Comparison of ENCODE assay signal across 8 cellular contexts in the genomic region with DNA sequence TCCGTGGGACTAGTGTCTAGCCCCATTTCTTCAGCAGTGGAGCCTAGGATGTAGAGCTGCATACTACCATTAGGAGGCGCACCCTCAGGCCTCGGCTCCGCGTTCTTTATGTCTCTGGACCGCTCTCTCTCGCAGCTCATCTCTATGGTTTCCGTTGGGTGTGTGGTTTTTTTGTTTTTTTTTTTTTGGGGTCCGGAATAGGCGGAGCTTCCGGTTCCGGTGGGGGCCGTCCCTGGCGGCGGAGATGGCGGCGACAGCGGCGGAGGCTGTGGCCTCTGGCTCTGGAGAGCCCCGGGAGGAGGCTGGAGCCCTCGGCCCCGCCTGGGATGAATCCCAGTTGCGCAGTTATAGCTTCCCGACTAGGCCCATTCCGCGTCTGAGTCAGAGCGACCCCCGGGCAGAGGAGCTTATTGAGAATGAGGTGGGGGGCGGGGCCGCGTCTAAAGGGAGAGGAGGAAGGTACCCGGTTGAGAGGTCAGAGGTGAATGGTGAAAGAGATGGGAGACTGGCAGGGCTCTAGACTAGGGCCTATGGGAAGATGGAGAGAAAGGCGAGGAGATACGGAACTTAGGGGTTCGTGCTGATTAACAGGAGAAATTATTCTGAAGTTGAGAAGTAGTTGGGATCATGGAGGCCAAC. TPM values are rescaled to one million over a fixed set of nuclear protein-coding genes. Genes with fewer than 3 reads are reported as not detected.
A peak's percentile ranks its signal among the peaks of the same experiment; 100 is the strongest.
DNase-seq lines count a peak whose midpoint lies in the region; ATAC-seq, FAIRE-seq and TF ChIP-seq lines count a peak whose summit lies in the region.

A gene (plus strand): TSS at position 229 of the 639 bp plus-strand sequence. CDS start 16 bp downstream, at position 245.

- H3K27ac Mint-ChIP-seq in activated B cell treated with CpG ODN at 0.5 μM for 24 hours: no peak within 1 kb of the TSS

- intact Hi-C loops in activated B cell treated with CpG ODN at 0.5 μM for 24 hours (cut with micrococcal nuclease): loop anchor here (1.0 to 10.0 kb wide), 6 partner anchors 55 to 1969 kb away; a partner anchor contains a TSS

- no peaks in the 10 kb centered on the region for H3K9me3 Mint-ChIP-seq in activated B cell treated with CpG ODN at 0.5 μM for 24 hours

- peak; percentile 62 for FAIRE-seq in islet of Langerhans (lab: Jason Lieb, UNC)

- TF ChIP-seq CTCF in AG09319 (IDR thresholded peaks at IDR 0.05; ENCODE audit: low read depth, low read length) (peak; percentile 99), activated B cell treated with CpG ODN at 0.5 μM for 24 hours (IDR thresholded peaks at IDR 0.05) (peak; percentile 3)

- DNase-seq in AG09319 (ENCODE audit: extremely low read depth, low read depth): peak; percentile 87
- DNase-seq in NCI-H2227 treated with DMSO at 0.1 percent for 48 hours (lab: John Stamatoyannopoulos, UW): peak; percentile 82
- DNase-seq in activated B cell treated with CpG ODN at 0.5 μM for 24 hours: peak; percentile 79
- peak; percentile 91 for DNase-seq in central memory CD4-positive, alpha-beta T cell
- DNase-seq in stimulated activated CD4-positive, alpha-beta T cell treated with anti-CD3 and anti-CD28 coated beads, Interleukin-12 subunit alpha, Interleukin-12 subunit beta, amount 100 ng/mL, for 4 hours: peak; percentile 78

- peaks cover 14% of the 10 kb centered on the region for H3K4me1 Mint-ChIP-seq in activated B cell treated with CpG ODN at 0.5 μM for 24 hours

- H3K4me3 Mint-ChIP-seq in activated B cell treated with CpG ODN at 0.5 μM for 24 hours: no peak within 1 kb of the TSS

- peak; percentile 96 for ATAC-seq in GM18909 (IDR thresholded peaks at IDR 0.05; ENCODE audit: poor library complexity, unreplicated experiment)
- ATAC-seq in HG03175 (IDR thresholded peaks at IDR 0.05; ENCODE audit: unreplicated experiment): peak; percentile 96
- peak; percentile 100 for ATAC-seq in activated B cell treated with CpG ODN at 0.5 μM for 24 hours (ENCODE audit: low read depth)

- no peaks in the 10 kb centered on the region for H3K27me3 Mint-ChIP-seq in activated B cell treated with CpG ODN at 0.5 μM for 24 hours

- H3K36me3 Mint-ChIP-seq in activated B cell treated with CpG ODN at 0.5 μM for 24 hours (ENCODE audit: low read depth): peaks cover 32% of the 10 kb centered on the region

- POLR2A ChIA-PET in activated B cell treated with CpG ODN at 0.5 μM for 24 hours (lab: Charles Lee): interaction anchor here (0.6 to 1.9 kb wide), 17 partner anchors 9 to 1308 kb away, joined by 3 to 14 read pairs (median 4); a partner anchor contains a TSS

- CTCF ChIA-PET in activated B cell treated with CpG ODN at 0.5 μM for 24 hours (lab: Charles Lee): interaction anchor here (1.2 to 1.4 kb wide), 5 partner anchors 9 to 877 kb away, joined by 3 to 6 read pairs (median 4); a partner anchor contains a TSS

RNA-seq across cellular contexts. Expression of the gene that starts here (rescaled TPM):
- total RNA-seq in activated B cell treated with CpG ODN at 0.5 μM for 24 hours: 55.8 and 59.9 TPM in 2 replicates

Comparison
In these comparisons a context has a peak if more than half of its experiments do, and no peak if none do; other contexts are left out.
1. Peak in every context shown above with its lines: DNase-seq and ATAC-seq.